Comparison of ENCODE assay signal across 30 cellular contexts in genomic region chr12:107571492-107571891, GRCh38.
"Had no signal": no experiment of that assay in that cellular context is flagged by ENCODE, and none has a peak within 500 bp of the region (broad histone marks: within the 10 kb centered on the region; RNA-seq: fewer than 3 reads in every experiment).

No MANE protein-coding gene starts in this region.

- H3K9me3 Mint-ChIP-seq: dendritic cell treated with granulocyte-macrophage colony-stimulating factor and Interleukin-4, amounts not matched to agents 40 ng/mL and 50 ng/mL, for 4 days; mesothelial cell of epicardium; naive thymus-derived CD8-positive, alpha-beta T cell; type B pancreatic cell had no signal

- H3K9me3 ChIP-seq: colonic mucosa, esophagus muscularis mucosa, left lung, mucosa of descending colon, neutrophil, right lobe of liver, testis, tibial artery had no signal

- H3K36me3 Mint-ChIP-seq: mesothelial cell of epicardium; stimulated activated memory B cell treated with anti-CD40 and anti-IgM and Interleukin-4, amounts not matched to agents 10 μg/mL and 1 μg/mL and 100 μg/mL, for 72 hours; type B pancreatic cell had no signal

- H3K27ac Mint-ChIP-seq: dendritic cell treated with granulocyte-macrophage colony-stimulating factor and Interleukin-4, amounts not matched to agents 40 ng/mL and 50 ng/mL, for 4 days; mesothelial cell of epicardium; progenitor cell of endocrine pancreas; stimulated activated memory B cell treated with anti-CD40 and anti-IgM and Interleukin-4, amounts not matched to agents 10 μg/mL and 1 μg/mL and 100 μg/mL, for 72 hours; type B pancreatic cell had no signal

- ATAC-seq: foreskin keratinocyte; gastroesophageal sphincter; left cardiac atrium; left lung; naive thymus-derived CD8-positive, alpha-beta T cell; stimulated activated memory B cell treated with anti-CD40 and anti-IgM and Interleukin-4, amounts not matched to agents 10 μg/mL and 1 μg/mL and 100 μg/mL, for 72 hours; stimulated activated naive CD8-positive, alpha-beta T cell treated with anti-CD3 and anti-CD28 coated beads, Interleukin-15, Interleukin-2, amounts not matched to agents 100 U/mL and 50 U/mL, for 24 hours had no signal

- FAIRE-seq: endothelial cell of umbilical vein, islet of Langerhans had no signal

- H3K9ac ChIP-seq: parathyroid adenoma had no signal

- H2AFZ ChIP-seq: hepatocyte, parathyroid adenoma had no signal

- H3K27ac ChIP-seq: colonic mucosa, esophagus muscularis mucosa, foreskin keratinocyte, gastroesophageal sphincter, heart left ventricle, hepatocyte, left lung, neutrophil, parathyroid adenoma, right lobe of liver, testis, tibial artery had no signal

- H3K36me3 ChIP-seq: colonic mucosa, esophagus muscularis mucosa, gastroesophageal sphincter, heart left ventricle, left lung, neutrophil, right lobe of liver, tibial artery had no signal

- DNase-seq: effector CD8-positive, alpha-beta T cell; heart left ventricle; left lung; mesenchymal stem cell; naive thymus-derived CD8-positive, alpha-beta T cell; right lobe of liver; stimulated activated CD4-positive, alpha-beta T cell treated with anti-CD3 and anti-CD28 coated beads, Interleukin-12 subunit alpha, Interleukin-12 subunit beta, amount 100 ng/mL, for 4 hours; stimulated activated CD4-positive, alpha-beta T cell treated with anti-CD3 and anti-CD28 coated beads, Interleukin-1b, Interleukin-23, amount 100 ng/mL, for 48 hours; stimulated activated CD4-positive, alpha-beta T cell treated with anti-CD3 and anti-CD28 coated beads, Interleukin-4, amount 100 ng/mL, for 24 hours; stimulated activated naive CD8-positive, alpha-beta T cell treated with anti-CD3 and anti-CD28 coated beads, Interleukin-15, Interleukin-2, amounts not matched to agents 100 U/mL and 50 U/mL, for 24 hours; substantia nigra; testis; tibial artery had no signal

- H3K4me3 Mint-ChIP-seq: dendritic cell treated with granulocyte-macrophage colony-stimulating factor and Interleukin-4, amounts not matched to agents 40 ng/mL and 50 ng/mL, for 4 days; mesothelial cell of epicardium; naive thymus-derived CD8-positive, alpha-beta T cell; stimulated activated memory B cell treated with anti-CD40 and anti-IgM and Interleukin-4, amounts not matched to agents 10 μg/mL and 1 μg/mL and 100 μg/mL, for 72 hours; type B pancreatic cell had no signal

- H3K4me3 ChIP-seq: colonic mucosa, esophagus muscularis mucosa, gastroesophageal sphincter, heart left ventricle, hepatocyte, left lung, mucosa of descending colon, right lobe of liver, smooth muscle cell, testis, tibial artery had no signal

- H3K4me1 ChIP-seq: colonic mucosa, esophagus muscularis mucosa, foreskin keratinocyte, gastroesophageal sphincter, heart left ventricle, left lung, right lobe of liver, testis, tibial artery had no signal

- H3K4me2 ChIP-seq: hepatocyte, smooth muscle cell had no signal

- H3K27me3 Mint-ChIP-seq: dendritic cell treated with granulocyte-macrophage colony-stimulating factor and Interleukin-4, amounts not matched to agents 40 ng/mL and 50 ng/mL, for 4 days; naive thymus-derived CD8-positive, alpha-beta T cell had no signal

- H3K4me1 Mint-ChIP-seq: mesothelial cell of epicardium had no signal

- H3K27me3 ChIP-seq: colonic mucosa, foreskin keratinocyte, heart left ventricle, left lung, neutrophil, right lobe of liver, testis, tibial artery had no signal

- H3K79me2 ChIP-seq: hepatocyte had no signal
